3 cellular contexts compared by ENCODE assay signal in the genomic region with DNA sequence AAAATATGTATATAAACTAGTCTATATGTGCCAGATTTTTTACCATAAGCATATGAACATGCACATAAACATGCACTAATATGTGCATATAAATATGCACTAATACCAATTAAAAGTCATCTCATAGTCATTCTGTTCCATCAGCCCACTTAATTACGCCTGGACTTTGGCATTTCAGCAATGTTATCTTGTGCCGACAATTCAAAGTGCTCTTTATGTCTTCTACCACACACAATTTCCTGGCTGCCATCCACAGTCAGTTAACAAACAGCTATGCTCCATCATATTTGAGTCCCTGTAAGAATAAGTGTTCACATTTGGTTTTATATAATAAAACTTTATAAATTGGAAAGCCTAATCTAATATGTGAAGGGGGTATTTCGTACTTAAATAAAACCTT.
TF ChIP-seq lines count a peak whose summit lies in the region.

No MANE protein-coding gene starts in this region.

TF ChIP-seq in SK-N-SH treated with all-trans-retinoic acid at 6 μM for 48 hours, 23 proteins besides CTCF, POLR2A, EP300 and RAD21 (continued from another document and continues in another):
- TF ChIP-seq ARNTL (CRISPR knock-in tag; IDR thresholded peaks at IDR 0.05; ENCODE audit: borderline replicate concordance, low read depth) (no peak), ZC3H10 (CRISPR knock-in tag; IDR thresholded peaks at IDR 0.05) (no peak), ISL1 (CRISPR knock-in tag; IDR thresholded peaks at IDR 0.05) (peak; percentile 96), ZFP30 (CRISPR knock-in tag; IDR thresholded peaks at IDR 0.05) (no peak), PPARA (CRISPR knock-in tag; IDR thresholded peaks at IDR 0.05; ENCODE audit: borderline replicate concordance) (no peak), TOX (CRISPR knock-in tag; IDR thresholded peaks at IDR 0.05; ENCODE audit: borderline replicate concordance) (no peak), GLIS3 (CRISPR knock-in tag; IDR thresholded peaks at IDR 0.05) (no peak), ZNF565 (CRISPR knock-in tag; conservative IDR thresholded peaks at IDR 0.05; ENCODE audit: low read depth) (no peak), TCF4 (CRISPR knock-in tag; IDR thresholded peaks at IDR 0.05; ENCODE audit: borderline replicate concordance) (no peak), OSR1 (CRISPR knock-in tag; IDR thresholded peaks at IDR 0.05) (no peak), SNAI2 (CRISPR knock-in tag; IDR thresholded peaks at IDR 0.05) (no peak), TSHZ2 (CRISPR knock-in tag; IDR thresholded peaks at IDR 0.05) (no peak)
- TF ChIP-seq, protein P1, sequence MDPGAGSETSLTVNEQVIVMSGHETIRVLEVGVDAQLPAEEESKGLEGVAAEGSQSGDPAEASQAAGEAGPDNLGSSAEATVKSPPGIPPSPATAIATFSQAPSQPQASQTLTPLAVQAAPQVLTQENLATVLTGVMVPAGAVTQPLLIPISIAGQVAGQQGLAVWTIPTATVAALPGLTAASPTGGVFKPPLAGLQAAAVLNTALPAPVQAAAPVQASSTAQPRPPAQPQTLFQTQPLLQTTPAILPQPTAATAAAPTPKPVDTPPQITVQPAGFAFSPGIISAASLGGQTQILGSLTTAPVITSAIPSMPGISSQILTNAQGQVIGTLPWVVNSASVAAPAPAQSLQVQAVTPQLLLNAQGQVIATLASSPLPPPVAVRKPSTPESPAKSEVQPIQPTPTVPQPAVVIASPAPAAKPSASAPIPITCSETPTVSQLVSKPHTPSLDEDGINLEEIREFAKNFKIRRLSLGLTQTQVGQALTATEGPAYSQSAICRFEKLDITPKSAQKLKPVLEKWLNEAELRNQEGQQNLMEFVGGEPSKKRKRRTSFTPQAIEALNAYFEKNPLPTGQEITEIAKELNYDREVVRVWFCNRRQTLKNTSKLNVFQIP (CRISPR knock-in tag; IDR thresholded peaks at IDR 0.05; ENCODE audit: borderline replicate concordance, low read depth), result no peak; the same call in 1 of the 2 replicates
- TF ChIP-seq, protein P2, sequence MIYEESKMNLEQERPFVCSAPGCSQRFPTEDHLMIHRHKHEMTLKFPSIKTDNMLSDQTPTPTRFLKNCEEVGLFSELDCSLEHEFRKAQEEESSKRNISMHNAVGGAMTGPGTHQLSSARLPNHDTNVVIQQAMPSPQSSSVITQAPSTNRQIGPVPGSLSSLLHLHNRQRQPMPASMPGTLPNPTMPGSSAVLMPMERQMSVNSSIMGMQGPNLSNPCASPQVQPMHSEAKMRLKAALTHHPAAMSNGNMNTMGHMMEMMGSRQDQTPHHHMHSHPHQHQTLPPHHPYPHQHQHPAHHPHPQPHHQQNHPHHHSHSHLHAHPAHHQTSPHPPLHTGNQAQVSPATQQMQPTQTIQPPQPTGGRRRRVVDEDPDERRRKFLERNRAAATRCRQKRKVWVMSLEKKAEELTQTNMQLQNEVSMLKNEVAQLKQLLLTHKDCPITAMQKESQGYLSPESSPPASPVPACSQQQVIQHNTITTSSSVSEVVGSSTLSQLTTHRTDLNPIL (CRISPR knock-in tag; IDR thresholded peaks at IDR 0.05; ENCODE audit: low read depth), result peak; percentile 80

TF ChIP-seq in SK-N-SH, 30 proteins besides CTCF, POLR2A, EP300 and RAD21 (continued from another document):
- TF ChIP-seq MXI1 (IDR thresholded peaks at IDR 0.05; ENCODE audit: low read depth, low read length) (no peak), POLR2AphosphoS5 (IDR thresholded peaks at IDR 0.05; ENCODE audit: low read depth, low read length) (no peak), NRF1 (IDR thresholded peaks at IDR 0.05; ENCODE audit: low read depth, low read length) (no peak), RXRA (IDR thresholded peaks at IDR 0.05; ENCODE audit: borderline replicate concordance, low read depth) (no peak), TAF1 (IDR thresholded peaks at IDR 0.05; ENCODE audit: borderline replicate concordance, low read depth, low read length) (no peak), RCOR1 (IDR thresholded peaks at IDR 0.05; ENCODE audit: low read length) (no peak), CHD2 (IDR thresholded peaks at IDR 0.05; ENCODE audit: low read length, partially characterized antibody) (no peak)
- TF ChIP-seq, protein P3, sequence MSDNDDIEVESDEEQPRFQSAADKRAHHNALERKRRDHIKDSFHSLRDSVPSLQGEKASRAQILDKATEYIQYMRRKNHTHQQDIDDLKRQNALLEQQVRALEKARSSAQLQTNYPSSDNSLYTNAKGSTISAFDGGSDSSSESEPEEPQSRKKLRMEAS (IDR thresholded peaks at IDR 0.05; ENCODE audit: low read depth), result no peak
- TF ChIP-seq, protein P4, sequence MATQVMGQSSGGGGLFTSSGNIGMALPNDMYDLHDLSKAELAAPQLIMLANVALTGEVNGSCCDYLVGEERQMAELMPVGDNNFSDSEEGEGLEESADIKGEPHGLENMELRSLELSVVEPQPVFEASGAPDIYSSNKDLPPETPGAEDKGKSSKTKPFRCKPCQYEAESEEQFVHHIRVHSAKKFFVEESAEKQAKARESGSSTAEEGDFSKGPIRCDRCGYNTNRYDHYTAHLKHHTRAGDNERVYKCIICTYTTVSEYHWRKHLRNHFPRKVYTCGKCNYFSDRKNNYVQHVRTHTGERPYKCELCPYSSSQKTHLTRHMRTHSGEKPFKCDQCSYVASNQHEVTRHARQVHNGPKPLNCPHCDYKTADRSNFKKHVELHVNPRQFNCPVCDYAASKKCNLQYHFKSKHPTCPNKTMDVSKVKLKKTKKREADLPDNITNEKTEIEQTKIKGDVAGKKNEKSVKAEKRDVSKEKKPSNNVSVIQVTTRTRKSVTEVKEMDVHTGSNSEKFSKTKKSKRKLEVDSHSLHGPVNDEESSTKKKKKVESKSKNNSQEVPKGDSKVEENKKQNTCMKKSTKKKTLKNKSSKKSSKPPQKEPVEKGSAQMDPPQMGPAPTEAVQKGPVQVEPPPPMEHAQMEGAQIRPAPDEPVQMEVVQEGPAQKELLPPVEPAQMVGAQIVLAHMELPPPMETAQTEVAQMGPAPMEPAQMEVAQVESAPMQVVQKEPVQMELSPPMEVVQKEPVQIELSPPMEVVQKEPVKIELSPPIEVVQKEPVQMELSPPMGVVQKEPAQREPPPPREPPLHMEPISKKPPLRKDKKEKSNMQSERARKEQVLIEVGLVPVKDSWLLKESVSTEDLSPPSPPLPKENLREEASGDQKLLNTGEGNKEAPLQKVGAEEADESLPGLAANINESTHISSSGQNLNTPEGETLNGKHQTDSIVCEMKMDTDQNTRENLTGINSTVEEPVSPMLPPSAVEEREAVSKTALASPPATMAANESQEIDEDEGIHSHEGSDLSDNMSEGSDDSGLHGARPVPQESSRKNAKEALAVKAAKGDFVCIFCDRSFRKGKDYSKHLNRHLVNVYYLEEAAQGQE (IDR thresholded peaks at IDR 0.05; ENCODE audit: low read depth, low read length), result no peak

TF ChIP-seq in endothelial cell of umbilical vein, 7 proteins besides CTCF, POLR2A, EP300 and RAD21 (continued from another document):
- TF ChIP-seq, protein P3 (IDR thresholded peaks at IDR 0.05; ENCODE audit: insufficient read depth, insufficient read length), result no peak
- no peak for TF ChIP-seq JUN (IDR thresholded peaks at IDR 0.05; ENCODE audit: borderline replicate concordance, insufficient read depth, insufficient read length, low read depth)
- TF ChIP-seq POLR2AphosphoS5 (IDR thresholded peaks at IDR 0.05; ENCODE audit: insufficient read depth, low read depth, low read length), result no peak
- TF ChIP-seq EZH2 (IDR thresholded peaks at IDR 0.05; ENCODE audit: borderline replicate concordance, low read depth, low read length, severe bottlenecking), result no peak
- TF ChIP-seq GATA2 (IDR thresholded peaks at IDR 0.05; ENCODE audit: insufficient read depth, insufficient read length, low read depth, low read length), result no peak
